Comparison of ENCODE assay signal across 1 cellular context in genomic region chr1:46492871-46493270, GRCh38.
A peak's percentile ranks its signal among the peaks of the same experiment; 100 is the strongest.
TF ChIP-seq lines count a peak whose summit lies in the region.

No MANE protein-coding gene starts in this region.

TF ChIP-seq in H1, 55 proteins besides CTCF, POLR2A, EP300 and RAD21:
- TF ChIP-seq TAF7 (optimal IDR thresholded peaks at IDR 0.05; ENCODE audit: borderline replicate concordance, low read depth, low read length) (no peak), RFX5 (IDR thresholded peaks at IDR 0.05; ENCODE audit: borderline replicate concordance, low read depth, low read length) (no peak), POLR2AphosphoS5 (IDR thresholded peaks at IDR 0.05; ENCODE audit: low read depth, low read length) (no peak), JUND (IDR thresholded peaks at IDR 0.05; ENCODE audit: low read length) (no peak), KDM5A (IDR thresholded peaks at IDR 0.05; ENCODE audit: low read length) (no peak), NANOG (IDR thresholded peaks at IDR 0.05; ENCODE audit: insufficient read depth, low read depth, low read length, poor library complexity, severe bottlenecking) (peak; percentile 80), HDAC6 (IDR thresholded peaks at IDR 0.05; ENCODE audit: low read depth, low read length) (no peak), SRF (IDR thresholded peaks at IDR 0.05; ENCODE audit: low read depth, low read length) (no peak)
